ENCODE assay signal across 1 cellular context in the genomic region with DNA sequence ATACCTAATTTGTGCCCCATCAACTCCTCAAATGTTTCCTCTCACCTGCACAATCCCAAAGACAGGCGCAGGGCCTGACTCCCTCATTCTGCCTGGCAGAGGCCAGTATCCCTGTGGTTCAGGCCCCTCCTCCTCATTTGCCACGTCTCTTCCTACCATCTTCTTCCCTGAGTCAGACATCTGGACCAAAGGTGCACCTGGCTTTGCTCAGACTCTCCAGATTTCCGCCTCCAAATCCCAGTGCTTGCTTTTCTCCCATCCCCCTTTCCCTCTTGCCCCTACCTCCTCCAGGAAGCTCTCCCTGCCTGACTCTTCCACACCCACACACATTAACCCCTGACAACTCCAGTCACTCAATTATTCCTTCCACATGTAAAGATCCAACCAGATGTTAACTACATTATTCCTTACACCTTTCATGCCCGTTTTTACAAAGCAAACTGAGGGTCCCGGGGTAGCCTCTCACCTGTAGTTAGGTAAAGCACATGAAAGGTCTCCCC.
TF ChIP-seq lines count a peak whose summit lies in the region.

No MANE protein-coding gene starts in this region.

TF ChIP-seq in K562, 482 proteins besides CTCF, POLR2A, EP300 and RAD21:
- peak; percentile 83 for TF ChIP-seq ZFP36 (IDR thresholded peaks at IDR 0.05; ENCODE audit: low read depth, low read length, partially characterized antibody)
- no peak for TF ChIP-seq ZNF699 (CRISPR knock-in tag; IDR thresholded peaks at IDR 0.05; ENCODE audit: insufficient replicate concordance)
